In genomic region chr9:89410709-89411111, GRCh38 we compare ENCODE assay signal across 8 cellular contexts.
A peak's percentile ranks its signal among the peaks of the same experiment; 100 is the strongest.
DNase-seq lines count a peak whose midpoint lies in the region; ATAC-seq and TF ChIP-seq lines count a peak whose summit lies in the region.

No MANE protein-coding gene starts in this region.

- H3K36me3 ChIP-seq in brain microvascular endothelial cell (replicated peaks) (no peaks in the 10 kb centered on the region), SK-N-SH (replicated peaks in 1 of 2; ENCODE audit: control insufficient read depth in 1 of 2, insufficient read depth in 2 of 2, low read length in 1 of 2) (no peaks in the 10 kb centered on the region)

- H3K4me2 ChIP-seq in SK-N-SH: no peak overlapping the region

- H3K27ac ChIP-seq in brain microvascular endothelial cell (no peak overlapping the region), SK-N-SH (ENCODE audit: low read depth in 2 of 2, low read length in 1 of 2) (no peak overlapping the region; a peak in 1 of 4 replicates)

- ATAC-seq in GM19467 (IDR thresholded peaks at IDR 0.05; ENCODE audit: unreplicated experiment) (peak; percentile 30), left cardiac atrium (no peak)
- ATAC-seq in stimulated activated memory B cell treated with anti-CD40 and anti-IgM and Interleukin-4, amounts not matched to agents 10 μg/mL and 1 μg/mL and 100 μg/mL, for 72 hours: peak; percentile 64

- no peaks in the 10 kb centered on the region for H4K20me1 ChIP-seq in SK-N-SH (ENCODE audit: insufficient read depth)

- no peaks in the 10 kb centered on the region for H3K9me2 ChIP-seq in SK-N-SH

- peaks cover 71% of the 10 kb centered on the region for H3K4me1 Mint-ChIP-seq in stimulated activated memory B cell treated with anti-CD40 and anti-IgM and Interleukin-4, amounts not matched to agents 10 μg/mL and 1 μg/mL and 100 μg/mL, for 72 hours

- POLR2A ChIA-PET in SK-N-SH (lab: Yijun Ruan, JAX): no interaction called here

- TF ChIP-seq CTCF in AG10803 (conservative IDR thresholded peaks at IDR 0.05; ENCODE audit: low read length) (0 out of 2 replicates have a peak, but pooled peaks have one; percentile 7), brain microvascular endothelial cell (IDR thresholded peaks at IDR 0.05; ENCODE audit: low read depth, low read length, missing control alignments) (peak; percentile 21), SK-N-SH (IDR thresholded peaks at IDR 0.05) (no peak)

- intact Hi-C loops in left cardiac atrium (cut with DNase I): no loop called here

- peaks cover 24% of the 10 kb centered on the region for H3K36me3 Mint-ChIP-seq in stimulated activated memory B cell treated with anti-CD40 and anti-IgM and Interleukin-4, amounts not matched to agents 10 μg/mL and 1 μg/mL and 100 μg/mL, for 72 hours

- H2AFZ ChIP-seq in SK-N-SH (ENCODE audit: low read depth): no peak overlapping the region

- CTCF ChIA-PET in SK-N-SH (lab: Yijun Ruan, JAX): no interaction called here

- in situ Hi-C loops in KBM-7 (cut with MboI; ENCODE audit: low pct_unique_long_range_greater_than_20kb, low sequenced_read_pairs) (no loop called here), brain microvascular endothelial cell (cut with HindIII; ENCODE audit: low pct_ligation_motif_present, low sequenced_read_pairs) (no loop called here)

- no peak overlapping the region for H3K9ac ChIP-seq in SK-N-SH

- H3K4me3 ChIP-seq in AG10803 (ENCODE audit: low read length): no peak overlapping the region
- no peak overlapping the region for H3K4me3 ChIP-seq in brain microvascular endothelial cell (ENCODE audit: low read depth, low read length)
- no peak overlapping the region for H3K4me3 ChIP-seq in SK-N-SH (ENCODE audit: low read depth in 2 of 2, low read length in 1 of 2)

- H3K27ac Mint-ChIP-seq in stimulated activated memory B cell treated with anti-CD40 and anti-IgM and Interleukin-4, amounts not matched to agents 10 μg/mL and 1 μg/mL and 100 μg/mL, for 72 hours: peak overlapping the region; percentile 93

- no peak for TF ChIP-seq RAD21 in SK-N-SH (IDR thresholded peaks at IDR 0.05; ENCODE audit: low read length)

- 86% methylated on average over 6 of the region's 6 CpGs for WGBS in SK-N-SH (ENCODE audit: low lambda C conversion rate)

- H3K4me3 Mint-ChIP-seq in stimulated activated memory B cell treated with anti-CD40 and anti-IgM and Interleukin-4, amounts not matched to agents 10 μg/mL and 1 μg/mL and 100 μg/mL, for 72 hours: peak overlapping the region; percentile 61

- peaks cover 4% of the 10 kb centered on the region for H3K9me3 Mint-ChIP-seq in stimulated activated memory B cell treated with anti-CD40 and anti-IgM and Interleukin-4, amounts not matched to agents 10 μg/mL and 1 μg/mL and 100 μg/mL, for 72 hours

- no peaks in the 10 kb centered on the region for H3F3A ChIP-seq in SK-N-SH (replicated peaks; ENCODE audit: insufficient read depth)

- no peaks in the 10 kb centered on the region for H3K79me2 ChIP-seq in SK-N-SH (ENCODE audit: insufficient read depth)

- TF ChIP-seq EP300 in SK-N-SH (IDR thresholded peaks at IDR 0.05; ENCODE audit: borderline replicate concordance in 1 of 2, low read depth in 1 of 2, low read length in 1 of 2): no peak

- peaks cover 0 to 67% of the 10 kb centered on the region in 2 experiments; a peak in 2 of 4 replicates for H3K4me1 ChIP-seq in SK-N-SH (ENCODE audit: control insufficient read depth in 1 of 2, insufficient read depth in 2 of 2, low read depth in 1 of 2, low read length in 1 of 2)

- H3K27me3 ChIP-seq in brain microvascular endothelial cell (replicated peaks) (no peaks in the 10 kb centered on the region), SK-N-SH (ENCODE audit: insufficient read depth) (no peaks in the 10 kb centered on the region)

- H3K27me3 Mint-ChIP-seq in stimulated activated memory B cell treated with anti-CD40 and anti-IgM and Interleukin-4, amounts not matched to agents 10 μg/mL and 1 μg/mL and 100 μg/mL, for 72 hours: no peaks in the 10 kb centered on the region

- DNase-seq in AG10803 (ENCODE audit: low read depth): no peak
- peak; percentile 26 for DNase-seq in KBM-7
- no peak for DNase-seq in brain microvascular endothelial cell
- no peak for DNase-seq in COLO829 (ENCODE audit: low spot score)
- no peak for DNase-seq in left cardiac atrium
- no peak for DNase-seq in SK-N-SH

- H3K9me3 ChIP-seq in SK-N-SH: no peaks in the 10 kb centered on the region

TF ChIP-seq in SK-N-SH, 30 proteins besides CTCF, POLR2A, EP300 and RAD21 (continues in another document):
- TF ChIP-seq RXRA (IDR thresholded peaks at IDR 0.05; ENCODE audit: borderline replicate concordance, low read depth) (no peak), ZBTB33 (IDR thresholded peaks at IDR 0.05; ENCODE audit: borderline replicate concordance, low read depth) (no peak), REST (IDR thresholded peaks at IDR 0.05; ENCODE audit: low read depth, low read length) (no peak), YY1 (IDR thresholded peaks at IDR 0.05; ENCODE audit: low read depth) (no peak), IRF3 (IDR thresholded peaks at IDR 0.05; ENCODE audit: low read depth, low read length) (no peak), MXI1 (IDR thresholded peaks at IDR 0.05; ENCODE audit: low read depth, low read length) (no peak), TAF1 (IDR thresholded peaks at IDR 0.05; ENCODE audit: borderline replicate concordance, low read depth, low read length) (no peak), RCOR1 (IDR thresholded peaks at IDR 0.05; ENCODE audit: low read length) (no peak), POLR2AphosphoS5 (IDR thresholded peaks at IDR 0.05; ENCODE audit: low read depth, low read length) (no peak), USF2 (IDR thresholded peaks at IDR 0.05; ENCODE audit: borderline replicate concordance, low read depth, low read length) (no peak), CHD2 (IDR thresholded peaks at IDR 0.05; ENCODE audit: low read length, partially characterized antibody) (no peak), NRF1 (IDR thresholded peaks at IDR 0.05; ENCODE audit: low read depth, low read length) (no peak), FOXJ3 (CRISPR knock-in tag; IDR thresholded peaks at IDR 0.05) (no peak), SMC3 (IDR thresholded peaks at IDR 0.05; ENCODE audit: low read depth, low read length) (no peak)

Comparison
In these comparisons a context has a peak if more than half of its experiments do, and no peak if none do; other contexts are left out.
1. ATAC-seq: peak in GM19467 (single experiment) and stimulated activated memory B cell treated with anti-CD40 and anti-IgM and Interleukin-4, amounts not matched to agents 10 μg/mL and 1 μg/mL and 100 μg/mL, for 72 hours (single experiment); none in left cardiac atrium (0 of 2).